ENCODE assay signal across 19 cellular contexts in genomic region chr9:79120533-79121315, GRCh38.
A peak's percentile ranks its signal among the peaks of the same experiment; 100 is the strongest.
DNase-seq lines count a peak whose midpoint lies in the region; ATAC-seq and TF ChIP-seq lines count a peak whose summit lies in the region.
"Had no signal": no experiment of that assay in that cellular context is flagged by ENCODE, and none has a peak within 500 bp of the region (broad histone marks: within the 10 kb centered on the region; RNA-seq: fewer than 3 reads in every experiment).

No MANE protein-coding gene starts in this region.

- H3K36me3 ChIP-seq in body of pancreas (replicated peaks in 1 of 2; ENCODE audit: insufficient read depth in 1 of 2, low read depth in 2 of 2) (no peaks in the 10 kb centered on the region), brain microvascular endothelial cell (replicated peaks) (no peaks in the 10 kb centered on the region)
- H3K36me3 ChIP-seq: BE2C, left lung, right atrium auricular region, vagina had no signal

- H3K36me3 Mint-ChIP-seq in stimulated activated naive B cell treated with anti-CD40 and anti-IgM and Interleukin-4, amounts not matched to agents 10 μg/mL and 1 μg/mL and 100 μg/mL, for 72 hours: no peaks in the 10 kb centered on the region
- H3K36me3 Mint-ChIP-seq in osteocyte (ENCODE audit: unreplicated experiment): no peaks in the 10 kb centered on the region

- no peaks in the 10 kb centered on the region for H3K9me3 ChIP-seq in body of pancreas
- H3K9me3 ChIP-seq: BE2C, left lung, right atrium auricular region, vagina had no signal

- H3K27ac Mint-ChIP-seq in stimulated activated naive B cell treated with anti-CD40 and anti-IgM and Interleukin-4, amounts not matched to agents 10 μg/mL and 1 μg/mL and 100 μg/mL, for 72 hours: peak overlapping the region; percentile 28
- no peak overlapping the region for H3K27ac Mint-ChIP-seq in osteocyte (ENCODE audit: unreplicated experiment)
- H3K27ac Mint-ChIP-seq: activated CD4-positive, alpha-beta T cell treated with anti-CD3 and anti-CD28 coated beads for 36 hours; activated T-helper 17 cell treated with anti-CD3 and anti-CD28 coated beads, Interleukin-2, amount 50 U/mL, for 72 hours had no signal

- intact Hi-C loops in body of pancreas (cut with DNase I): no loop called here

- peaks cover 9 to 14% of the 10 kb centered on the region in 2 donors for H3K27me3 Mint-ChIP-seq in stimulated activated naive B cell treated with anti-CD40 and anti-IgM and Interleukin-4, amounts not matched to agents 10 μg/mL and 1 μg/mL and 100 μg/mL, for 72 hours
- no peaks in the 10 kb centered on the region for H3K27me3 Mint-ChIP-seq in osteocyte (ENCODE audit: unreplicated experiment)
- H3K27me3 Mint-ChIP-seq: activated T-helper 17 cell treated with anti-CD3 and anti-CD28 coated beads, Interleukin-2, amount 50 U/mL, for 72 hours had no signal

- H3K9me3 Mint-ChIP-seq in stimulated activated naive B cell treated with anti-CD40 and anti-IgM and Interleukin-4, amounts not matched to agents 10 μg/mL and 1 μg/mL and 100 μg/mL, for 72 hours: peaks cover 0 to 3% of the 10 kb centered on the region in 2 donors
- H3K9me3 Mint-ChIP-seq in osteocyte (ENCODE audit: unreplicated experiment): no peaks in the 10 kb centered on the region
- H3K9me3 Mint-ChIP-seq: neural crest cell had no signal

- no peak for TF ChIP-seq POLR2A in body of pancreas (IDR thresholded peaks at IDR 0.05)

- H3K4me1 ChIP-seq in body of pancreas: peaks cover 7% of the 10 kb centered on the region
- H3K4me1 ChIP-seq: BE2C, left lung, right atrium auricular region, vagina had no signal

- 48 to 55% methylated on average over 4 of the region's 4 CpGs for WGBS in body of pancreas, 2 donors

- no peak overlapping the region for H3K4me3 Mint-ChIP-seq in stimulated activated naive B cell treated with anti-CD40 and anti-IgM and Interleukin-4, amounts not matched to agents 10 μg/mL and 1 μg/mL and 100 μg/mL, for 72 hours
- no peak overlapping the region for H3K4me3 Mint-ChIP-seq in osteocyte (ENCODE audit: unreplicated experiment)
- H3K4me3 Mint-ChIP-seq: activated CD4-positive, alpha-beta T cell treated with anti-CD3 and anti-CD28 coated beads for 36 hours; activated T-helper 17 cell treated with anti-CD3 and anti-CD28 coated beads, Interleukin-2, amount 50 U/mL, for 72 hours; neural crest cell had no signal

- H3K27ac ChIP-seq in body of pancreas: peak overlapping the region in 1 of 4 donors; percentile 47
- H3K27ac ChIP-seq in brain microvascular endothelial cell: no peak overlapping the region
- H3K27ac ChIP-seq: left lung, right atrium auricular region, vagina had no signal

- H3K27me3 ChIP-seq in body of pancreas (no peaks in the 10 kb centered on the region), brain microvascular endothelial cell (replicated peaks) (no peaks in the 10 kb centered on the region)
- H3K27me3 ChIP-seq: BE2C, left lung, right atrium auricular region, vagina had no signal

- peak; percentile 40 for ATAC-seq in body of pancreas
- no peak for ATAC-seq in stimulated activated naive B cell treated with anti-CD40 and anti-IgM and Interleukin-4, amounts not matched to agents 10 μg/mL and 1 μg/mL and 100 μg/mL, for 72 hours (replicated peaks)
- ATAC-seq: activated CD4-positive, alpha-beta T cell treated with anti-CD3 and anti-CD28 coated beads for 36 hours; activated T-helper 17 cell treated with anti-CD3 and anti-CD28 coated beads, Interleukin-2, amount 50 U/mL, for 72 hours; left lung had no signal

- DNase-seq in NCI-H1417 (lab: John Stamatoyannopoulos, UW) (peak in 2 of 3 experiments; percentile 3 to 33), NCI-H1417 treated with DMSO at 0.1 percent for 48 hours (lab: John Stamatoyannopoulos, UW) (no peak), NCI-H226 (peak; percentile 53), body of pancreas (peak in 2 of 4 donors; percentile 6 to 9), brain microvascular endothelial cell (no peak), osteocyte (ENCODE audit: extremely low spot score, unreplicated experiment) (no peak), amniotic stem cell (lab: John Stamatoyannopoulos, UW) (no peak)
- no peak for DNase-seq in stimulated activated naive B cell treated with anti-CD40 and anti-IgM and Interleukin-4, amounts not matched to agents 10 μg/mL and 1 μg/mL and 100 μg/mL, for 72 hours
- DNase-seq: activated CD4-positive, alpha-beta T cell treated with anti-CD3 and anti-CD28 coated beads for 36 hours; BE2C; erythroblast; HCEC 1CT; left lung; stimulated activated CD4-positive, alpha-beta T cell treated with anti-CD3 and anti-CD28 coated beads, Interleukin-12 subunit alpha, Interleukin-12 subunit beta, amount 100 ng/mL, for 4 hours; stimulated activated CD8-positive, alpha-beta memory T cell treated with anti-CD3 and anti-CD28 coated beads, Interleukin-4, amount 100 ng/mL, for 48 hours had no signal

- H3K4me3 ChIP-seq in body of pancreas (no peak overlapping the region), brain microvascular endothelial cell (ENCODE audit: low read depth, low read length) (no peak overlapping the region)
- H3K4me3 ChIP-seq: left lung, right atrium auricular region, vagina had no signal

- in situ Hi-C loops in brain microvascular endothelial cell (cut with HindIII; ENCODE audit: low pct_ligation_motif_present, low sequenced_read_pairs): no loop called here

- no peaks in the 10 kb centered on the region for H3K4me1 Mint-ChIP-seq in stimulated activated naive B cell treated with anti-CD40 and anti-IgM and Interleukin-4, amounts not matched to agents 10 μg/mL and 1 μg/mL and 100 μg/mL, for 72 hours
- no peaks in the 10 kb centered on the region for H3K4me1 Mint-ChIP-seq in osteocyte (ENCODE audit: unreplicated experiment)
- H3K4me1 Mint-ChIP-seq: activated CD4-positive, alpha-beta T cell treated with anti-CD3 and anti-CD28 coated beads for 36 hours; activated T-helper 17 cell treated with anti-CD3 and anti-CD28 coated beads, Interleukin-2, amount 50 U/mL, for 72 hours had no signal

- TF ChIP-seq CTCF in body of pancreas (IDR thresholded peaks at IDR 0.05): no peak
- TF ChIP-seq CTCF in brain microvascular endothelial cell (IDR thresholded peaks at IDR 0.05; ENCODE audit: low read depth, low read length, missing control alignments): no peak
- no peak for TF ChIP-seq CTCF in osteocyte (IDR thresholded peaks at IDR 0.05)

Comparison
In these comparisons a context has a peak if more than half of its experiments do, and no peak if none do; other contexts are left out.
1. DNase-seq: peak in NCI-H1417 (2 of 3) and NCI-H226 (single experiment); none in NCI-H1417 treated with DMSO at 0.1 percent for 48 hours (single experiment), stimulated activated naive B cell treated with anti-CD40 and anti-IgM and Interleukin-4, amounts not matched to agents 10 μg/mL and 1 μg/mL and 100 μg/mL, for 72 hours (single experiment), brain microvascular endothelial cell (single experiment), osteocyte (single experiment) and amniotic stem cell (single experiment).